In the genomic region with DNA sequence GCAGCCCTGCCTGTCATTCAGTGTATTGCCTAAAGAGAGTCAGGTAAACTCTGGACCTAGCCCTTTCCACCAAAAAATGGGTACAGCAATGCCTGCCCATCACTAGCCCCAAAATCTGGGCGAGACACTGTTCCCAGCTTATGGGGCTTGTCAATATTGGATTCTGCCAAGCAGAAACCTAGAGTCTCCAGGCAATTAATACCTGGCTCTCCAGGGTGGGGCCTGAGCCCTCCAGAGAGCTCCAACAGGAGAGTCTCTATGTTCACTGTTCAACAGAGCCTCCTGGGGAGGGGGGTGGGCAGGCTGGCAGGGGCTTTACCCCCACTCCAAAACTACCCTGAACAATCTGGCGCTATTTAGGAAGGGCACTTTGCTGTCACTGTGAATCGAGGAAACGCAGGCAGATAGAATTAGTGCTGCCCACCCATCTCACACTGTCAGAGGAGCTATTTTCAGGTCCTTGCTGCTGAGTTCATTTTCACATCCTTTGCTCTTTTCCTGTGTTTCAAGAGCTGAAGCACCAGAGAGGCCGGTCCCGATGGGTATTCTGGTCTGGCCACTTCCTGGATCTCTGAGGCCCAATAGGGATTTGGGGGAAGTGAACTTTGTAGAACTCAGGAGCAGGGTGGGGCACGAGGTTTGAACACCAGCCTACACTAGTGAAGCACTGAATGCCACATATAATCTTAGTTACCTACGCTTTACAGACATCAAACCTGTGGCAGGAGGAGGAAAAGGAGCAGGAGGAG, we compare ENCODE assay signal across 17 cellular contexts.
DNase-seq lines count a peak whose midpoint lies in the region; ATAC-seq and TF ChIP-seq lines count a peak whose summit lies in the region.
"Had no signal": no experiment of that assay in that cellular context is flagged by ENCODE, and none has a peak within 500 bp of the region (broad histone marks: within the 10 kb centered on the region; RNA-seq: fewer than 3 reads in every experiment).

No MANE protein-coding gene starts in this region.

- CTCF ChIA-PET in activated B cell treated with CpG ODN at 0.5 μM for 24 hours (lab: Charles Lee) = interaction anchor here (1.2 to 1.5 kb wide), 2 partner anchors 91 to 423 kb away, joined by 3 read pairs; no protein-coding TSS in a partner anchor
- CTCF ChIA-PET in activated naive CD4-positive, alpha-beta T cell treated with anti-CD3 and anti-CD28 coated beads for 36 hours (lab: Charles Lee) = interaction anchor here (1.4 kb wide), 1 partner anchor 21 kb away, joined by 4 read pairs; no protein-coding TSS in a partner anchor

- H3K4me1 Mint-ChIP-seq in activated B cell treated with CpG ODN at 0.5 μM for 24 hours = peaks cover 36% of the 10 kb centered on the region
- H3K4me1 Mint-ChIP-seq in stimulated activated memory B cell treated with anti-CD40 and anti-IgM and Interleukin-4, amounts not matched to agents 10 μg/mL and 1 μg/mL and 100 μg/mL, for 72 hours = peaks cover 29% of the 10 kb centered on the region
- peaks cover 4% of the 10 kb centered on the region for H3K4me1 Mint-ChIP-seq in activated naive CD4-positive, alpha-beta T cell treated with anti-CD3 and anti-CD28 coated beads for 36 hours (ENCODE audit: low read depth)

- TF ChIP-seq CTCF in activated B cell treated with CpG ODN at 0.5 μM for 24 hours (IDR thresholded peaks at IDR 0.05) = no peak

- H3K4me3 Mint-ChIP-seq in activated B cell treated with CpG ODN at 0.5 μM for 24 hours = peak overlapping the region; percentile 6
- H3K4me3 Mint-ChIP-seq in stimulated activated memory B cell treated with anti-CD40 and anti-IgM and Interleukin-4, amounts not matched to agents 10 μg/mL and 1 μg/mL and 100 μg/mL, for 72 hours = no peak overlapping the region
- H3K4me3 Mint-ChIP-seq in activated naive CD4-positive, alpha-beta T cell treated with anti-CD3 and anti-CD28 coated beads for 36 hours = no peak overlapping the region
- H3K4me3 Mint-ChIP-seq: naive thymus-derived CD8-positive, alpha-beta T cell had no signal

- DNase-seq in activated effector memory CD4-positive, alpha-beta T cell treated with anti-CD3 and anti-CD28 coated beads, Interleukin-2, amount 50 U/mL, for 16 hours = peak; percentile 27
- DNase-seq in activated effector memory CD4-positive, alpha-beta T cell treated with Interleukin-2 at 50 U/mL for 16 hours = no peak
- DNase-seq in activated B cell treated with CpG ODN at 0.5 μM for 24 hours = no peak
- DNase-seq in NCI-H446 (lab: John Stamatoyannopoulos, UW) = no peak
- DNase-seq in SK-N-DZ (ENCODE audit: low spot score) = no peak
- DNase-seq in activated naive CD4-positive, alpha-beta T cell treated with anti-CD3 and anti-CD28 coated beads for 36 hours = no peak
- DNase-seq: activated naive CD4-positive, alpha-beta T cell treated with Interleukin-2 at 50 U/mL for 16 hours; DMS53; foreskin keratinocyte; left ventricle myocardium superior; naive thymus-derived CD8-positive, alpha-beta T cell; NCI-H1417; NCI-H2171 treated with DMSO at 0.1 percent for 48 hours; RPMI8226; SW 1271 had no signal

- H3K27ac Mint-ChIP-seq in activated B cell treated with CpG ODN at 0.5 μM for 24 hours = no peak overlapping the region
- H3K27ac Mint-ChIP-seq in stimulated activated memory B cell treated with anti-CD40 and anti-IgM and Interleukin-4, amounts not matched to agents 10 μg/mL and 1 μg/mL and 100 μg/mL, for 72 hours = peak overlapping the region; percentile 66
- no peak overlapping the region for H3K27ac Mint-ChIP-seq in activated naive CD4-positive, alpha-beta T cell treated with anti-CD3 and anti-CD28 coated beads for 36 hours

- H3K9me3 Mint-ChIP-seq in activated B cell treated with CpG ODN at 0.5 μM for 24 hours = no peaks in the 10 kb centered on the region
- no peaks in the 10 kb centered on the region for H3K9me3 Mint-ChIP-seq in stimulated activated memory B cell treated with anti-CD40 and anti-IgM and Interleukin-4, amounts not matched to agents 10 μg/mL and 1 μg/mL and 100 μg/mL, for 72 hours
- no peaks in the 10 kb centered on the region for H3K9me3 Mint-ChIP-seq in activated naive CD4-positive, alpha-beta T cell treated with anti-CD3 and anti-CD28 coated beads for 36 hours

- POLR2A ChIA-PET in activated B cell treated with CpG ODN at 0.5 μM for 24 hours (lab: Charles Lee) = no interaction called here

- peak; percentile 71 for ATAC-seq in GM21786 (IDR thresholded peaks at IDR 0.05; ENCODE audit: unreplicated experiment)
- ATAC-seq in activated B cell treated with CpG ODN at 0.5 μM for 24 hours (ENCODE audit: low read depth) = peak; percentile 28
- peak; percentile 25 for ATAC-seq in stimulated activated memory B cell treated with anti-CD40 and anti-IgM and Interleukin-4, amounts not matched to agents 10 μg/mL and 1 μg/mL and 100 μg/mL, for 72 hours
- ATAC-seq: foreskin keratinocyte; left ventricle myocardium superior; naive thymus-derived CD8-positive, alpha-beta T cell had no signal

- no peaks in the 10 kb centered on the region for H3K36me3 Mint-ChIP-seq in activated B cell treated with CpG ODN at 0.5 μM for 24 hours (ENCODE audit: low read depth)
- no peaks in the 10 kb centered on the region for H3K36me3 Mint-ChIP-seq in stimulated activated memory B cell treated with anti-CD40 and anti-IgM and Interleukin-4, amounts not matched to agents 10 μg/mL and 1 μg/mL and 100 μg/mL, for 72 hours
- H3K36me3 Mint-ChIP-seq in activated naive CD4-positive, alpha-beta T cell treated with anti-CD3 and anti-CD28 coated beads for 36 hours (ENCODE audit: low read depth) = no peaks in the 10 kb centered on the region
- H3K36me3 Mint-ChIP-seq: naive thymus-derived CD8-positive, alpha-beta T cell had no signal

- peaks cover 3% of the 10 kb centered on the region for H3K27me3 Mint-ChIP-seq in activated B cell treated with CpG ODN at 0.5 μM for 24 hours
- peaks cover 14% of the 10 kb centered on the region for H3K27me3 Mint-ChIP-seq in stimulated activated memory B cell treated with anti-CD40 and anti-IgM and Interleukin-4, amounts not matched to agents 10 μg/mL and 1 μg/mL and 100 μg/mL, for 72 hours
- peaks cover 3% of the 10 kb centered on the region for H3K27me3 Mint-ChIP-seq in activated naive CD4-positive, alpha-beta T cell treated with anti-CD3 and anti-CD28 coated beads for 36 hours (ENCODE audit: low read depth)

- intact Hi-C loops in activated B cell treated with CpG ODN at 0.5 μM for 24 hours (cut with micrococcal nuclease) = no loop called here
- intact Hi-C loops in activated naive CD4-positive, alpha-beta T cell treated with anti-CD3 and anti-CD28 coated beads for 36 hours (cut with micrococcal nuclease) = no loop called here
